Comparison of ENCODE assay signal across 8 cellular contexts in genomic region chr7:24227603-24228359, GRCh38.
DNase-seq lines count a peak whose midpoint lies in the region; ATAC-seq lines count a peak whose summit lies in the region.

No MANE protein-coding gene starts in this region.

- peak; percentile 89 for ATAC-seq in HG02981 (IDR thresholded peaks at IDR 0.05; ENCODE audit: unreplicated experiment)

- peak; percentile 8 for DNase-seq in SKM-1 treated with dmso at 0.1 percent for 144 hours (lab: John Stamatoyannopoulos, UW; ENCODE audit: unreplicated experiment)
- DNase-seq in SKM-1 (lab: John Stamatoyannopoulos, UW; ENCODE audit: unreplicated experiment) = no peak
- DNase-seq in T-helper 2 cell = peak in 3 of 5 experiments; percentile 2 to 85 (median 24)
- peak; percentile 19 to 34 for DNase-seq in stimulated activated CD4-positive, alpha-beta T cell treated with anti-CD3 and anti-CD28 coated beads, Interleukin-2, amount 100 ng/mL, for 24 hours
- no peak for DNase-seq in retina
- DNase-seq in anterior cingulate cortex (lab: John Stamatoyannopoulos, UW) = no peak
- DNase-seq in HPDE6-E6E7 (ENCODE audit: extremely low spot score) = no peak

Comparison
In these comparisons a context has a peak if more than half of its experiments do, and no peak if none do; other contexts are left out.
1. DNase-seq: peak in SKM-1 treated with dmso at 0.1 percent for 144 hours (single experiment), T-helper 2 cell (3 of 5) and stimulated activated CD4-positive, alpha-beta T cell treated with anti-CD3 and anti-CD28 coated beads, Interleukin-2, amount 100 ng/mL, for 24 hours (2 of 2); none in SKM-1 (single experiment), retina (single experiment), anterior cingulate cortex (0 of 58) and HPDE6-E6E7 (single experiment).